In the genomic region with DNA sequence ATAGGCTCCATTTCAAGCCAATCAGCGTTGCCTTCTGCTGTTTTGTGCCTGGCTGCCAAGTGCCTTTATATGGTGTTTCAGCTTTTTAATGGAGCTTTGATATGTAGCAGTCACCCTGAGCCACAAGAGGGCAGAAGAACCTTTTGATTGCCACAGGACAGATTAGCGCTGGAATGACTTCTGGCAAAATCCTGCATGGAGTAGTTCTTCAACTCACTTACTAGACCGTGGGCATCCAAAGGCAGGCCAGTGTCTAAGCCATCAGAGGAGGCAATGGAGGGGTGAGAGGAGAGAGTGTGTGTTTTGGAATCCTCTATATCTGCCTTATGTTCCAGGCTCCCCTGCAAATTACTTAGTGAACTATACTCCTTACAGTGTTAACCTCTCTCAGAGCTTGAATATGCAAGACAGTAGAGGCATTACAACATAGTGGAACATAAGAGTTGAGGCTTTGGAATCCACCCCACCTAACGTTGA, we compare ENCODE assay signal across 1 cellular context.
TF ChIP-seq lines count a peak whose summit lies in the region.

No MANE protein-coding gene starts in this region.

TF ChIP-seq in HEK293, 187 proteins besides CTCF, POLR2A, EP300 and RAD21 (continued from another document):
- TF ChIP-seq, protein P1, sequence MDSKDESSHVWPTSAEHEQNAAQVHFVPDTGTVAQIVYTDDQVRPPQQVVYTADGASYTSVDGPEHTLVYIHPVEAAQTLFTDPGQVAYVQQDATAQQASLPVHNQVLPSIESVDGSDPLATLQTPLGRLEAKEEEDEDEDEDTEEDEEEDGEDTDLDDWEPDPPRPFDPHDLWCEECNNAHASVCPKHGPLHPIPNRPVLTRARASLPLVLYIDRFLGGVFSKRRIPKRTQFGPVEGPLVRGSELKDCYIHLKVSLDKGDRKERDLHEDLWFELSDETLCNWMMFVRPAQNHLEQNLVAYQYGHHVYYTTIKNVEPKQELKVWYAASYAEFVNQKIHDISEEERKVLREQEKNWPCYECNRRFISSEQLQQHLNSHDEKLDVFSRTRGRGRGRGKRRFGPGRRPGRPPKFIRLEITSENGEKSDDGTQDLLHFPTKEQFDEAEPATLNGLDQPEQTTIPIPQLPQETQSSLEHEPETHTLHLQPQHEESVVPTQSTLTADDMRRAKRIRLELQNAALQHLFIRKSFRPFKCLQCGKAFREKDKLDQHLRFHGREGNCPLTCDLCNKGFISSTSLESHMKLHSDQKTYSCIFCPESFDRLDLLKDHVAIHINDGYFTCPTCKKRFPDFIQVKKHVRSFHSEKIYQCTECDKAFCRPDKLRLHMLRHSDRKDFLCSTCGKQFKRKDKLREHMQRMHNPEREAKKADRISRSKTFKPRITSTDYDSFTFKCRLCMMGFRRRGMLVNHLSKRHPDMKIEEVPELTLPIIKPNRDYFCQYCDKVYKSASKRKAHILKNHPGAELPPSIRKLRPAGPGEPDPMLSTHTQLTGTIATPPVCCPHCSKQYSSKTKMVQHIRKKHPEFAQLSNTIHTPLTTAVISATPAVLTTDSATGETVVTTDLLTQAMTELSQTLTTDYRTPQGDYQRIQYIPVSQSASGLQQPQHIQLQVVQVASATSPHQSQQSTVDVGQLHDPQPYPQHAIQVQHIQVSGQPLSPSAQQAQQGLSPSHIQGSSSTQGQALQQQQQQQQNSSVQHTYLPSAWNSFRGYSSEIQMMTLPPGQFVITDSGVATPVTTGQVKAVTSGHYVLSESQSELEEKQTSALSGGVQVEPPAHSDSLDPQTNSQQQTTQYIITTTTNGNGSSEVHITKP (tag by site-specific recombination; IDR thresholded peaks at IDR 0.05): 0 out of 2 replicates have a peak, but pooled peaks have one; percentile 16
- TF ChIP-seq GFI1B (tag by site-specific recombination; IDR thresholded peaks at IDR 0.05) (no peak), ZFP69B (tag by site-specific recombination; IDR thresholded peaks at IDR 0.05) (0 out of 2 replicates have a peak, but pooled peaks have one; percentile 15), ZNF626 (tag by site-specific recombination; IDR thresholded peaks at IDR 0.05) (no peak), ZNF302 (tag by site-specific recombination; IDR thresholded peaks at IDR 0.05; ENCODE audit: low read depth) (no peak), ZNF335 (tag by site-specific recombination; conservative IDR thresholded peaks at IDR 0.05) (peak; percentile 75), ZEB2 (tag by site-specific recombination; IDR thresholded peaks at IDR 0.05) (0 out of 2 replicates have a peak, but pooled peaks have one; percentile 13), ZNF394 (tag by site-specific recombination; IDR thresholded peaks at IDR 0.05; ENCODE audit: borderline replicate concordance) (peak; percentile 36; the same call in 1 of the 2 replicates), ZNF416 (tag by site-specific recombination; IDR thresholded peaks at IDR 0.05) (no peak), ZNF350 (tag by site-specific recombination; IDR thresholded peaks at IDR 0.05) (no peak), ZNF571 (tag by site-specific recombination; IDR thresholded peaks at IDR 0.05) (no peak), ZNF629 (tag by site-specific recombination; IDR thresholded peaks at IDR 0.05) (no peak), ZNF311 (tag by site-specific recombination; IDR thresholded peaks at IDR 0.05; ENCODE audit: borderline replicate concordance) (no peak), ZNF292 (tag by site-specific recombination; IDR thresholded peaks at IDR 0.05; ENCODE audit: borderline replicate concordance, low read depth) (no peak), OSR2 (tag by site-specific recombination; IDR thresholded peaks at IDR 0.05) (no peak), ZNF24 (tag by site-specific recombination; IDR thresholded peaks at IDR 0.05) (no peak), IKZF3 (tag by site-specific recombination; IDR thresholded peaks at IDR 0.05) (peak; percentile 93), ZNF473 (tag by site-specific recombination; IDR thresholded peaks at IDR 0.05) (no peak), ZNF610 (tag by site-specific recombination; IDR thresholded peaks at IDR 0.05; ENCODE audit: borderline replicate concordance) (no peak), ZNF585B (tag by site-specific recombination; IDR thresholded peaks at IDR 0.05) (no peak), ZNF354C (tag by site-specific recombination; IDR thresholded peaks at IDR 0.05; ENCODE audit: borderline replicate concordance, low read depth) (no peak), ZNF544 (tag by site-specific recombination; IDR thresholded peaks at IDR 0.05) (no peak), ZFP41 (tag by site-specific recombination; IDR thresholded peaks at IDR 0.05; ENCODE audit: borderline replicate concordance) (no peak), ZFP37 (tag by site-specific recombination; IDR thresholded peaks at IDR 0.05) (peak; percentile 44; the same call in 1 of the 2 replicates), ZNF2 (tag by site-specific recombination; IDR thresholded peaks at IDR 0.05) (peak; percentile 63; the same call in 1 of the 2 replicates), ZBTB17 (tag by site-specific recombination; IDR thresholded peaks at IDR 0.05) (peak; percentile 62), ZNF791 (tag by site-specific recombination; IDR thresholded peaks at IDR 0.05) (no peak), FEZF1 (tag by site-specific recombination; IDR thresholded peaks at IDR 0.05) (peak; percentile 77), ZBTB8A (tag by site-specific recombination; IDR thresholded peaks at IDR 0.05) (0 out of 2 replicates have a peak, but pooled peaks have one; percentile 13), ZNF174 (tag by site-specific recombination; IDR thresholded peaks at IDR 0.05) (no peak), SP2 (tag by site-specific recombination; IDR thresholded peaks at IDR 0.05) (no peak), ZFHX2 (tag by site-specific recombination; conservative IDR thresholded peaks at IDR 0.05) (no peak), ZNF785 (tag by site-specific recombination; IDR thresholded peaks at IDR 0.05) (no peak), KLF1 (tag by site-specific recombination; IDR thresholded peaks at IDR 0.05) (no peak), ZBTB21 (tag by site-specific recombination; IDR thresholded peaks at IDR 0.05) (no peak), BCL11B (tag by site-specific recombination; IDR thresholded peaks at IDR 0.05; ENCODE audit: low read depth) (no peak), ZNF768 (tag by site-specific recombination; IDR thresholded peaks at IDR 0.05) (no peak), ZNF830 (tag by site-specific recombination; IDR thresholded peaks at IDR 0.05; ENCODE audit: low read depth) (no peak), TCF7L2 (IDR thresholded peaks at IDR 0.05; ENCODE audit: borderline replicate concordance, low read depth, low read length) (no peak), SP7 (tag by site-specific recombination; IDR thresholded peaks at IDR 0.05) (peak; percentile 39; the same call in 1 of the 2 replicates), ZNF530 (tag by site-specific recombination; IDR thresholded peaks at IDR 0.05; ENCODE audit: low read depth) (no peak), ZNF596 (tag by site-specific recombination; IDR thresholded peaks at IDR 0.05) (no peak), ZBTB48 (tag by site-specific recombination; IDR thresholded peaks at IDR 0.05) (no peak), ZSCAN16 (tag by site-specific recombination; IDR thresholded peaks at IDR 0.05) (no peak), ZNF114 (tag by site-specific recombination; IDR thresholded peaks at IDR 0.05) (no peak), ZNF654 (tag by site-specific recombination; IDR thresholded peaks at IDR 0.05; ENCODE audit: low read depth) (peak; percentile 98), TRIM28 (IDR thresholded peaks at IDR 0.05; ENCODE audit: borderline replicate concordance, low read length) (0 out of 2 replicates have a peak, but pooled peaks have one; percentile 39), ZNF837 (tag by site-specific recombination; IDR thresholded peaks at IDR 0.05) (no peak), ZBTB1 (tag by site-specific recombination; IDR thresholded peaks at IDR 0.05) (no peak)
- TF ChIP-seq, protein P2, sequence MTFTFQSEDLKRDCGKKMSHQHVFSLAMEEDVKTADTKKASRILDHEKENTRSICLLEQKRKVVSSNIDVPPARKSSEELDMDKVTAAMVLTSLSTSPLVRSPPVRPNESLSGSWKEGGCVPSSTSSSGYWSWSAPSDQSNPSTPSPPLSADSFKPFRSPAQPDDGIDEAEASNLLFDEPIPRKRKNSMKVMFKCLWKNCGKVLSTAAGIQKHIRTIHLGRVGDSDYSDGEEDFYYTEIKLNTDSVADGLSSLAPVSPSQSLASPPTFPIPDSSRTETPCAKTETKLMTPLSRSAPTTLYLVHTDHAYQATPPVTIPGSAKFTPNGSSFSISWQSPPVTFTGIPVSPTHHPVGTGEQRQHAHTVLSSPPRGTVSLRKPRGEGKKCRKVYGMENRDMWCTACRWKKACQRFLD (tag by site-specific recombination; IDR thresholded peaks at IDR 0.05): no peak
- TF ChIP-seq, protein P3, sequence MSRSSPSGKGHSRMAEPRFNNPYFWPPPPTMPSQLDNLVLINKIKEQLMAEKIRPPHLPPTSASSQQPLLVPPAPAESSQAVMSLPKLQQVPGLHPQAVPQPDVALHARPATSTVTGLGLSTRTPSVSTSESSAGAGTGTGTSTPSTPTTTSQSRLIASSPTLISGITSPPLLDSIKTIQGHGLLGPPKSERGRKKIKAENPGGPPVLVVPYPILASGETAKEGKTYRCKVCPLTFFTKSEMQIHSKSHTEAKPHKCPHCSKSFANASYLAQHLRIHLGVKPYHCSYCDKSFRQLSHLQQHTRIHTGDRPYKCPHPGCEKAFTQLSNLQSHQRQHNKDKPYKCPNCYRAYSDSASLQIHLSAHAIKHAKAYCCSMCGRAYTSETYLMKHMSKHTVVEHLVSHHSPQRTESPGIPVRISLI (tag by site-specific recombination; IDR thresholded peaks at IDR 0.05): no peak
- TF ChIP-seq, protein P4, sequence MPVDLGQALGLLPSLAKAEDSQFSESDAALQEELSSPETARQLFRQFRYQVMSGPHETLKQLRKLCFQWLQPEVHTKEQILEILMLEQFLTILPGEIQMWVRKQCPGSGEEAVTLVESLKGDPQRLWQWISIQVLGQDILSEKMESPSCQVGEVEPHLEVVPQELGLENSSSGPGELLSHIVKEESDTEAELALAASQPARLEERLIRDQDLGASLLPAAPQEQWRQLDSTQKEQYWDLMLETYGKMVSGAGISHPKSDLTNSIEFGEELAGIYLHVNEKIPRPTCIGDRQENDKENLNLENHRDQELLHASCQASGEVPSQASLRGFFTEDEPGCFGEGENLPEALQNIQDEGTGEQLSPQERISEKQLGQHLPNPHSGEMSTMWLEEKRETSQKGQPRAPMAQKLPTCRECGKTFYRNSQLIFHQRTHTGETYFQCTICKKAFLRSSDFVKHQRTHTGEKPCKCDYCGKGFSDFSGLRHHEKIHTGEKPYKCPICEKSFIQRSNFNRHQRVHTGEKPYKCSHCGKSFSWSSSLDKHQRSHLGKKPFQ (tag by site-specific recombination; IDR thresholded peaks at IDR 0.05): no peak
- TF ChIP-seq, protein P5, sequence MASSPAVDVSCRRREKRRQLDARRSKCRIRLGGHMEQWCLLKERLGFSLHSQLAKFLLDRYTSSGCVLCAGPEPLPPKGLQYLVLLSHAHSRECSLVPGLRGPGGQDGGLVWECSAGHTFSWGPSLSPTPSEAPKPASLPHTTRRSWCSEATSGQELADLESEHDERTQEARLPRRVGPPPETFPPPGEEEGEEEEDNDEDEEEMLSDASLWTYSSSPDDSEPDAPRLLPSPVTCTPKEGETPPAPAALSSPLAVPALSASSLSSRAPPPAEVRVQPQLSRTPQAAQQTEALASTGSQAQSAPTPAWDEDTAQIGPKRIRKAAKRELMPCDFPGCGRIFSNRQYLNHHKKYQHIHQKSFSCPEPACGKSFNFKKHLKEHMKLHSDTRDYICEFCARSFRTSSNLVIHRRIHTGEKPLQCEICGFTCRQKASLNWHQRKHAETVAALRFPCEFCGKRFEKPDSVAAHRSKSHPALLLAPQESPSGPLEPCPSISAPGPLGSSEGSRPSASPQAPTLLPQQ (tag by site-specific recombination; IDR thresholded peaks at IDR 0.05): 0 out of 2 replicates have a peak, but pooled peaks have one; percentile 21
- TF ChIP-seq, protein P6, sequence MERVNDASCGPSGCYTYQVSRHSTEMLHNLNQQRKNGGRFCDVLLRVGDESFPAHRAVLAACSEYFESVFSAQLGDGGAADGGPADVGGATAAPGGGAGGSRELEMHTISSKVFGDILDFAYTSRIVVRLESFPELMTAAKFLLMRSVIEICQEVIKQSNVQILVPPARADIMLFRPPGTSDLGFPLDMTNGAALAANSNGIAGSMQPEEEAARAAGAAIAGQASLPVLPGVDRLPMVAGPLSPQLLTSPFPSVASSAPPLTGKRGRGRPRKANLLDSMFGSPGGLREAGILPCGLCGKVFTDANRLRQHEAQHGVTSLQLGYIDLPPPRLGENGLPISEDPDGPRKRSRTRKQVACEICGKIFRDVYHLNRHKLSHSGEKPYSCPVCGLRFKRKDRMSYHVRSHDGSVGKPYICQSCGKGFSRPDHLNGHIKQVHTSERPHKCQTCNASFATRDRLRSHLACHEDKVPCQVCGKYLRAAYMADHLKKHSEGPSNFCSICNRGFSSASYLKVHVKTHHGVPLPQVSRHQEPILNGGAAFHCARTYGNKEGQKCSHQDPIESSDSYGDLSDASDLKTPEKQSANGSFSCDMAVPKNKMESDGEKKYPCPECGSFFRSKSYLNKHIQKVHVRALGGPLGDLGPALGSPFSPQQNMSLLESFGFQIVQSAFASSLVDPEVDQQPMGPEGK (tag by site-specific recombination; IDR thresholded peaks at IDR 0.05): no peak
- TF ChIP-seq, protein P7, sequence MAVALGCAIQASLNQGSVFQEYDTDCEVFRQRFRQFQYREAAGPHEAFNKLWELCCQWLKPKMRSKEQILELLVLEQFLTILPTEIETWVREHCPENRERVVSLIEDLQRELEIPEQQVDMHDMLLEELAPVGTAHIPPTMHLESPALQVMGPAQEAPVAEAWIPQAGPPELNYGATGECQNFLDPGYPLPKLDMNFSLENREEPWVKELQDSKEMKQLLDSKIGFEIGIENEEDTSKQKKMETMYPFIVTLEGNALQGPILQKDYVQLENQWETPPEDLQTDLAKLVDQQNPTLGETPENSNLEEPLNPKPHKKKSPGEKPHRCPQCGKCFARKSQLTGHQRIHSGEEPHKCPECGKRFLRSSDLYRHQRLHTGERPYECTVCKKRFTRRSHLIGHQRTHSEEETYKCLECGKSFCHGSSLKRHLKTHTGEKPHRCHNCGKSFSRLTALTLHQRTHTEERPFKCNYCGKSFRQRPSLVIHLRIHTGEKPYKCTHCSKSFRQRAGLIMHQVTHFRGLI (tag by site-specific recombination; IDR thresholded peaks at IDR 0.05): no peak
- TF ChIP-seq, protein P8, sequence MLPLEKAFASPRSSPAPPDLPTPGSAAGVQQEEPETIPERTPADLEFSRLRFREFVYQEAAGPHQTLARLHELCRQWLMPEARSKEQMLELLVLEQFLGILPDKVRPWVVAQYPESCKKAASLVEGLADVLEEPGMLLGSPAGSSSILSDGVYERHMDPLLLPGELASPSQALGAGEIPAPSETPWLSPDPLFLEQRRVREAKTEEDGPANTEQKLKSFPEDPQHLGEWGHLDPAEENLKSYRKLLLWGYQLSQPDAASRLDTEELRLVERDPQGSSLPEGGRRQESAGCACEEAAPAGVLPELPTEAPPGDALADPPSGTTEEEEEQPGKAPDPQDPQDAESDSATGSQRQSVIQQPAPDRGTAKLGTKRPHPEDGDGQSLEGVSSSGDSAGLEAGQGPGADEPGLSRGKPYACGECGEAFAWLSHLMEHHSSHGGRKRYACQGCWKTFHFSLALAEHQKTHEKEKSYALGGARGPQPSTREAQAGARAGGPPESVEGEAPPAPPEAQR (tag by site-specific recombination; IDR thresholded peaks at IDR 0.05): no peak
